8 cellular contexts compared by ENCODE assay signal in genomic region chr2:74464406-74464805, GRCh38. TPM values are rescaled to one million over a fixed set of nuclear protein-coding genes. Genes with fewer than 3 reads are reported as not detected.
DNase-seq lines count a peak whose midpoint lies in the region; ATAC-seq and TF ChIP-seq lines count a peak whose summit lies in the region.

No MANE protein-coding gene starts in this region.

- peak; percentile 3 for ATAC-seq in GM21529 (IDR thresholded peaks at IDR 0.05; ENCODE audit: unreplicated experiment)
- ATAC-seq in SK-N-SH treated with all-trans-retinoic acid at 6 μM for 48 hours, result peak; percentile 16
- ATAC-seq in gastroesophageal sphincter, result no peak
- ATAC-seq in gastrocnemius medialis, result no peak
- no peak for ATAC-seq in HG02759 (IDR thresholded peaks at IDR 0.05; ENCODE audit: unreplicated experiment)
- ATAC-seq in GM21825 (IDR thresholded peaks at IDR 0.05; ENCODE audit: unreplicated experiment), result no peak

- H3K4me1 ChIP-seq in gastroesophageal sphincter, result peaks cover 2 to 26% (median 9%) of the 10 kb centered on the region in 3 donors
- H3K4me1 ChIP-seq in gastrocnemius medialis, result peaks cover 13 to 16% of the 10 kb centered on the region in 2 donors

- in situ Hi-C loops in gastrocnemius medialis (cut with MboI; ENCODE audit: low sequenced_read_pairs in 4 of 4), result loop anchor here in 1 of 4 donors (25.0 kb wide), 1 partner anchor 373 kb away; the partner anchor contains the start of gene HK2

- TF ChIP-seq POLR2A in gastroesophageal sphincter (IDR thresholded peaks at IDR 0.05) (no peak), gastrocnemius medialis (IDR thresholded peaks at IDR 0.05) (no peak)

- no CpG with 5 or more reads among the region's 13 CpGs for WGBS in gastroesophageal sphincter (ENCODE audit: low coverage in 1 of 2), 2 donors

- no peak for TF ChIP-seq EP300 in gastroesophageal sphincter (IDR thresholded peaks at IDR 0.05)

- DNase-seq in gastrocnemius medialis (no peak), NCI-H2029 treated with DMSO at 0.1 percent for 48 hours (lab: John Stamatoyannopoulos, UW) (no peak), NCI-H748 treated with DMSO at 0.1 percent for 48 hours (lab: John Stamatoyannopoulos, UW) (no peak)

- no peaks in the 10 kb centered on the region for H3K27me3 ChIP-seq in gastroesophageal sphincter
- no peaks in the 10 kb centered on the region for H3K27me3 ChIP-seq in gastrocnemius medialis

- H3K36me3 ChIP-seq in gastroesophageal sphincter, result peaks cover 0 to 25% of the 10 kb centered on the region in 2 donors
- H3K36me3 ChIP-seq in gastrocnemius medialis, result peaks cover 0 to 20% of the 10 kb centered on the region in 2 donors

- H3K27ac ChIP-seq in gastroesophageal sphincter, result peak overlapping the region; percentile 30 to 90 (median 88)
- H3K27ac ChIP-seq in gastrocnemius medialis, result peak overlapping the region; percentile 84 to 93 (median 89)

- TF ChIP-seq CTCF in gastroesophageal sphincter (IDR thresholded peaks at IDR 0.05), result no peak
- TF ChIP-seq CTCF in gastrocnemius medialis (IDR thresholded peaks at IDR 0.05 in 4 of 5, conservative IDR thresholded peaks at IDR 0.05 in 1 of 5), result no peak

- no peaks in the 10 kb centered on the region for H3K9me3 ChIP-seq in gastroesophageal sphincter
- H3K9me3 ChIP-seq in gastrocnemius medialis, result no peaks in the 10 kb centered on the region

- intact Hi-C loops in gastrocnemius medialis (cut with DNase I; ENCODE audit: low total_unique reads), result no loop called here

- H3K4me3 ChIP-seq in gastroesophageal sphincter, result peak overlapping the region; percentile 85 to 95
- peak overlapping the region; percentile 91 to 95 (median 94) for H3K4me3 ChIP-seq in gastrocnemius medialis

TF ChIP-seq in SK-N-SH treated with all-trans-retinoic acid at 6 μM for 48 hours, 23 proteins besides CTCF, POLR2A, EP300 and RAD21:
- TF ChIP-seq BACH2 (CRISPR knock-in tag; IDR thresholded peaks at IDR 0.05; ENCODE audit: borderline replicate concordance) (no peak), ZFP3 (CRISPR knock-in tag; IDR thresholded peaks at IDR 0.05) (no peak), TSHZ2 (CRISPR knock-in tag; IDR thresholded peaks at IDR 0.05) (no peak), POU6F1 (CRISPR knock-in tag; IDR thresholded peaks at IDR 0.05; ENCODE audit: borderline replicate concordance, low read depth) (no peak), TOX (CRISPR knock-in tag; IDR thresholded peaks at IDR 0.05; ENCODE audit: borderline replicate concordance) (no peak), ARNTL (CRISPR knock-in tag; IDR thresholded peaks at IDR 0.05; ENCODE audit: borderline replicate concordance, low read depth) (no peak), CREB5 (CRISPR knock-in tag; IDR thresholded peaks at IDR 0.05; ENCODE audit: low read depth) (no peak)

RNA-seq across cellular contexts. Expression of gene MOGS, which starts 0.8 kb away (rescaled TPM):
- total RNA-seq in gastroesophageal sphincter (10 to 100 TPM; 26.1 to 34.2 (median 29.3) TPM), gastrocnemius medialis (10 to 100 TPM; 27.2 to 33.9 (median 31.7) TPM)

RNA-seq across cellular contexts. Expression of gene WBP1, which starts 6.2 kb away (rescaled TPM):
- 10 to 100 TPM; 44.2 to 91.5 (median 47.0) TPM for total RNA-seq in gastroesophageal sphincter
- total RNA-seq in gastrocnemius medialis, result 10 to 100 TPM; 10.7 to 17.5 (median 16.5) TPM

RNA-seq across cellular contexts. Expression of gene MRPL53, which starts 8.1 kb away (rescaled TPM):
- total RNA-seq in gastroesophageal sphincter (10 to 100 TPM; 18.0 to 76.7 (median 30.2) TPM), gastrocnemius medialis (10 to 100 TPM; 26.5 to 48.7 (median 41.5) TPM)

RNA-seq across cellular contexts. Expression of gene INO80B, which starts 9.5 kb away (rescaled TPM):
- total RNA-seq in gastroesophageal sphincter (10 to 100 TPM; 14.3 to 26.4 (median 19.2) TPM), gastrocnemius medialis (10 to 100 TPM; 14.5 to 51.9 (median 41.1) TPM)

RNA-seq across cellular contexts. Expression of gene CCDC142, which starts 18.4 kb away (rescaled TPM):
- total RNA-seq in gastroesophageal sphincter (10 to 100 TPM in 3 of 4 donors, 1 to 10 TPM in 1; 7.3 to 41.6 (median 13.7) TPM), gastrocnemius medialis (1 to 10 TPM; 5.5 to 7.3 (median 6.0) TPM)

Comparison
In these comparisons a context has a peak if more than half of its experiments do, and no peak if none do; other contexts are left out.
1. ATAC-seq: peak in GM21529 (single experiment) and SK-N-SH treated with all-trans-retinoic acid at 6 μM for 48 hours (single experiment); none in gastroesophageal sphincter (single experiment), gastrocnemius medialis (0 of 2), HG02759 (single experiment) and GM21825 (single experiment).